25 cellular contexts compared by ENCODE assay signal in the genomic region with DNA sequence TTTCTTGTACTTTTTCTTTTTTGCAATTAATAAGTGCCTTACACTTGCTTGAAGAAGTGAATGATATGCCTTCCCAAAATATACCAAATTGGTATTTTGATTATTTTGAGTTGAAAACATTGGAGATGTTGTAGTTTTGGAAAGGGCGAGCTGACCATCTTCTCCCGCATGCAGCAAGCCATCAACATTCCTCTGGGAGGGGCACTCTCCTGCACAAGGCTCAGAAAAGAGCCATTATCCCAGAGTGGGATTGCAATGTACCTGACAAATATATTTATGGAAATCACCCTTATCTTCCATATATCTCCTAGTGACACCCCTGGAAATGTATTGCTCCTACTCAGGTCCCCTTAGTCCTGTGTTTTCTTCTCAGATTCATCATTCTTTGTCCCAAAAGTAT. TPM values are rescaled to one million over a fixed set of nuclear protein-coding genes. Genes with fewer than 3 reads are reported as not detected.
DNase-seq lines count a peak whose midpoint lies in the region; FAIRE-seq and TF ChIP-seq lines count a peak whose summit lies in the region.
"Had no signal": no experiment of that assay in that cellular context is flagged by ENCODE, and none has a peak within 500 bp of the region (broad histone marks: within the 10 kb centered on the region; RNA-seq: fewer than 3 reads in every experiment).

No MANE protein-coding gene starts in this region.

- POLR2A ChIA-PET in Caco-2 (lab: Charles Lee) (no interaction called here), H1 (lab: Charles Lee; ENCODE audit: partially characterized antibody) (interaction anchor here (1.4 to 1.6 kb wide), 2 partner anchors 16 to 74 kb away, joined by 3 read pairs; no protein-coding TSS in a partner anchor)

- 57% methylated on average over 2 of the region's 2 CpGs; no CpG with 5 or more reads in 1 of the 2 experiments for WGBS in H1 (ENCODE audit: extremely low coverage in 1 of 2, insufficient coverage in 1 of 2, insufficient read length in 1 of 2, insufficient replicate concordance in 2 of 2, low coverage in 1 of 2, low lambda C conversion rate in 2 of 2, missing lambda C conversion rate in 1 of 2), 2 experiments

- no peak overlapping the region for H3K27ac ChIP-seq in H1 (ENCODE audit: low read depth, low read length)
- H3K27ac ChIP-seq: 22Rv1; A549; BLaER1 treated with 17β-estradiol and CSF1 and Interleukin-3, amounts not matched to agents 10 nM and 100 nM; C4-2B had no signal

- CTCF ChIA-PET in Caco-2 (lab: Charles Lee) (no interaction called here), H1 (lab: Charles Lee; ENCODE audit: partially characterized antibody) (interaction anchor here (0.6 to 1.7 kb wide), 2 partner anchors 17 to 63 kb away, joined by 3 to 4 read pairs; no protein-coding TSS in a partner anchor)

- no peak overlapping the region for H2BK15ac ChIP-seq in H1 (ENCODE audit: low read length)

- H4K91ac ChIP-seq in H1 (replicated peaks; ENCODE audit: insufficient read length, low read length), result no peak overlapping the region

- no peak overlapping the region for H4K8ac ChIP-seq in H1 (ENCODE audit: extremely low read depth, insufficient read depth, low read length)

- H3K4me1 Mint-ChIP-seq in Caco-2 (ENCODE audit: low read depth, unreplicated experiment), result peaks cover 14% of the 10 kb centered on the region
- H3K4me1 Mint-ChIP-seq: B cell had no signal

- in situ Hi-C loops in HAP-1 (cut with MboI; ENCODE audit: low sequenced_read_pairs), result no loop called here

- H2BK12ac ChIP-seq in H1 (ENCODE audit: low read depth, low read length), result no peak overlapping the region

- no peak for TF ChIP-seq EP300 in H1 (IDR thresholded peaks at IDR 0.05; ENCODE audit: borderline replicate concordance in 1 of 2, low read depth in 2 of 2, low read length in 2 of 2)

- H3K36me3 Mint-ChIP-seq in Caco-2 (ENCODE audit: insufficient read depth, unreplicated experiment), result no peaks in the 10 kb centered on the region
- H3K36me3 Mint-ChIP-seq: CD8-positive, alpha-beta T cell had no signal

- no peak overlapping the region for H3K9ac ChIP-seq in H1 (replicated peaks in 1 of 4; ENCODE audit: extremely low read depth in 1 of 4, low read depth in 3 of 4, low read length in 3 of 4)
- H3K9ac ChIP-seq: BLaER1 treated with 17β-estradiol and CSF1 and Interleukin-3, amounts not matched to agents 10 nM and 100 nM had no signal

- H3K4me3 ChIP-seq in Caco-2 (ENCODE audit: low read depth, low read length) (no peak overlapping the region), H7 (ENCODE audit: insufficient read depth, low read depth, low read length) (no peak overlapping the region), H1 (ENCODE audit: extremely low read depth in 1 of 4, insufficient read depth in 2 of 4, low read depth in 3 of 4, low read length in 4 of 4) (no peak overlapping the region), HAP-1 (no peak overlapping the region)
- H3K4me3 ChIP-seq: A549; BLaER1 treated with 17β-estradiol and CSF1 and Interleukin-3, amounts not matched to agents 10 nM and 100 nM; GM12878 had no signal

- H3K23ac ChIP-seq in H1 (ENCODE audit: insufficient read length), result no peak overlapping the region

- H3K4ac ChIP-seq in H1 (replicated peaks; ENCODE audit: insufficient read length, low read depth, low read length), result no peak overlapping the region

- H3K79me1 ChIP-seq in H1 (ENCODE audit: low read depth, low read length), result no peaks in the 10 kb centered on the region

- H4K5ac ChIP-seq in H1 (ENCODE audit: insufficient read length, low read depth, low read length), result no peak overlapping the region

- TF ChIP-seq CTCF in Caco-2 (IDR thresholded peaks at IDR 0.05; ENCODE audit: insufficient read depth in 1 of 2, low read depth in 1 of 2, low read length in 1 of 2, severe bottlenecking in 1 of 2, unreplicated experiment in 1 of 2) (no peak), H1 (IDR thresholded peaks at IDR 0.05; ENCODE audit: control extremely low read depth in 1 of 3, insufficient read depth in 1 of 3, low read depth in 1 of 3, low read length in 3 of 3) (no peak)

- H2BK120ac ChIP-seq in H1 (replicated peaks; ENCODE audit: low read depth, low read length), result no peak overlapping the region

- no peak overlapping the region for H3K4me3 Mint-ChIP-seq in Caco-2 (ENCODE audit: unreplicated experiment)
- H3K4me3 Mint-ChIP-seq: B cell; CD4-positive, alpha-beta T cell; CD8-positive, alpha-beta T cell had no signal

- no peak for TF ChIP-seq RAD21 in H1 (IDR thresholded peaks at IDR 0.05 in 1 of 2, conservative IDR thresholded peaks at IDR 0.05 in 1 of 2; ENCODE audit: low read depth in 2 of 2, low read length in 2 of 2)

- H3K9me3 ChIP-seq in Caco-2 (no peaks in the 10 kb centered on the region), H1 (ENCODE audit: insufficient read depth in 2 of 2, low read depth in 1 of 2, low read length in 1 of 2) (no peaks in the 10 kb centered on the region), HAP-1 (no peaks in the 10 kb centered on the region)
- H3K9me3 ChIP-seq: A549; BLaER1 treated with 17β-estradiol and CSF1 and Interleukin-3, amounts not matched to agents 10 nM and 100 nM had no signal

- no peaks in the 10 kb centered on the region for H3K9me3 Mint-ChIP-seq in Caco-2 (ENCODE audit: unreplicated experiment)
- H3K9me3 Mint-ChIP-seq: CD4-positive, alpha-beta T cell; CD8-positive, alpha-beta T cell had no signal

- H3K36me3 ChIP-seq in Caco-2 (ENCODE audit: control insufficient read depth, insufficient read depth, low read length), result no peaks in the 10 kb centered on the region
- no peaks in the 10 kb centered on the region for H3K36me3 ChIP-seq in H7 (replicated peaks; ENCODE audit: control insufficient read depth, insufficient read depth, low read length)
- H3K36me3 ChIP-seq in H1 (ENCODE audit: control insufficient read depth in 2 of 4, insufficient read depth in 4 of 4, low read length in 3 of 4), result no peaks in the 10 kb centered on the region
- no peaks in the 10 kb centered on the region for H3K36me3 ChIP-seq in HAP-1 (replicated peaks)
- H3K36me3 ChIP-seq: BLaER1 treated with 17β-estradiol and CSF1 and Interleukin-3, amounts not matched to agents 10 nM and 100 nM had no signal

- no peak overlapping the region for H3K14ac ChIP-seq in H1 (ENCODE audit: insufficient read length)

- H3K79me2 ChIP-seq in H1 (ENCODE audit: control insufficient read depth in 1 of 2, insufficient read depth in 2 of 2, low read length in 2 of 2), result no peaks in the 10 kb centered on the region

- H4K20me1 ChIP-seq in H1 (replicated peaks in 1 of 2; ENCODE audit: control insufficient read depth in 1 of 2, insufficient read depth in 2 of 2, low read length in 2 of 2), result no peaks in the 10 kb centered on the region
- H4K20me1 ChIP-seq: BLaER1 treated with 17β-estradiol and CSF1 and Interleukin-3, amounts not matched to agents 10 nM and 100 nM had no signal

- peaks cover 11% of the 10 kb centered on the region for H3K4me1 ChIP-seq in Caco-2
- no peaks in the 10 kb centered on the region for H3K4me1 ChIP-seq in H1 (replicated peaks in 1 of 4; ENCODE audit: control insufficient read depth in 3 of 4, insufficient read depth in 4 of 4, low read length in 3 of 4)
- H3K4me1 ChIP-seq in HAP-1, result no peaks in the 10 kb centered on the region
- H3K4me1 ChIP-seq: A549; BLaER1 treated with 17β-estradiol and CSF1 and Interleukin-3, amounts not matched to agents 10 nM and 100 nM had no signal

- H3K23me2 ChIP-seq in H1 (ENCODE audit: low read depth, low read length), result no peaks in the 10 kb centered on the region

- TF ChIP-seq POLR2A in H1 (IDR thresholded peaks at IDR 0.05; ENCODE audit: control extremely low read depth in 1 of 2, low read depth in 2 of 2, low read length in 2 of 2), result no peak

- no peak overlapping the region for H3K4me2 ChIP-seq in H1 (ENCODE audit: insufficient read depth in 1 of 2, low read depth in 2 of 2, low read length in 2 of 2)
- H3K4me2 ChIP-seq: A549; BLaER1 treated with 17β-estradiol and CSF1 and Interleukin-3, amounts not matched to agents 10 nM and 100 nM had no signal

- no peak overlapping the region for H2AFZ ChIP-seq in H1 (ENCODE audit: low read length)

- no peak for DNase-seq in Caco-2
- peak; percentile 37 for DNase-seq in H7
- DNase-seq in H1 (ENCODE audit: low read depth in 1 of 2, low spot score in 2 of 2), result no peak
- DNase-seq in iPS-NIHi7 (ENCODE audit: extremely low spot score), result peak; percentile 18
- no peak for DNase-seq in HAP-1 (ENCODE audit: low spot score in 2 of 2)
- DNase-seq in HT-29 (ENCODE audit: low spot score), result no peak
- no peak for DNase-seq in SHP77 treated with DMSO at 0.1 percent for 48 hours (lab: John Stamatoyannopoulos, UW)
- DNase-seq: AML-193; CD4-positive, alpha-beta T cell; CD8-positive, alpha-beta T cell; DMS 273 treated with DMSO at 0.1 percent for 48 hours; DMS153; DMS53; DMS79; DND-41; EL; GDM1 had no signal

- H3K56ac ChIP-seq in H1 (replicated peaks; ENCODE audit: insufficient read length, low read depth, low read length), result no peak overlapping the region

- H2BK20ac ChIP-seq in H1 (ENCODE audit: low read length), result no peak overlapping the region

- no peak overlapping the region for H2AK5ac ChIP-seq in H1 (ENCODE audit: low read depth, low read length)

- H3K27ac Mint-ChIP-seq in Caco-2 (ENCODE audit: unreplicated experiment), result peak overlapping the region; percentile 84
- H3K27ac Mint-ChIP-seq: B cell; CD4-positive, alpha-beta T cell; CD8-positive, alpha-beta T cell had no signal

- no TSS peak for BruUV-seq in Caco-2 (replicated peaks; lab: Mats Ljungman, UMichigan)

- H3K27me3 ChIP-seq in Caco-2 (replicated peaks; ENCODE audit: control insufficient read depth, insufficient read depth, low read length) (no peaks in the 10 kb centered on the region), H7 (ENCODE audit: control insufficient read depth, insufficient read depth, low read length) (no peaks in the 10 kb centered on the region), H1 (replicated peaks in 1 of 4; ENCODE audit: control insufficient read depth in 3 of 4, extremely low read depth in 1 of 4, insufficient read depth in 3 of 4, low read length in 3 of 4) (no peaks in the 10 kb centered on the region; a peak in 1 of 7 replicates), HAP-1 (ENCODE audit: low read depth) (no peaks in the 10 kb centered on the region)
- H3K27me3 ChIP-seq: BLaER1 treated with 17β-estradiol and CSF1 and Interleukin-3, amounts not matched to agents 10 nM and 100 nM had no signal

- H3K18ac ChIP-seq in H1 (ENCODE audit: extremely low read depth, low read length), result no peak overlapping the region

- FAIRE-seq in H1 (lab: Jason Lieb, UNC), result no peak
- FAIRE-seq: A549, GM12878, GM12892, GM18507 had no signal

- no peaks in the 10 kb centered on the region for H3K27me3 Mint-ChIP-seq in Caco-2 (ENCODE audit: insufficient read depth, unreplicated experiment)
- H3K27me3 Mint-ChIP-seq: CD4-positive, alpha-beta T cell had no signal

- intact Hi-C loops in Caco-2 (cut with micrococcal nuclease; ENCODE audit: unreplicated experiment), result no loop called here

- H2BK5ac ChIP-seq in H1 (ENCODE audit: low read depth, low read length), result no peak overlapping the region

RNA-seq across cellular contexts. Expression of gene PNRC1, which starts 22.8 kb away (rescaled TPM):
- 42.1 and 45.1 TPM in 2 replicates for total RNA-seq in Caco-2 (2022)
- 12.7 and 21.5 TPM in 2 replicates for total RNA-seq in H7 (2014; rRNA removed; shearing (Covaris generic))
- total RNA-seq in H1 (2021; fragmentation: NEBNext Ultra II Directional; extraction: Animal tissue kit (Norgen Biotek cat#: 25700)), result 48.5 and 50.2 TPM in 2 replicates
- polyA plus RNA-seq in H1 (2011; rRNA removed), result 6.3 and 8.2 TPM in 2 replicates
- 6.7 TPM for polyA plus RNA-seq in H1 (2011; cell fraction: cytosol; rRNA removed)
- 8.1 TPM for polyA plus RNA-seq in H1 (2011; cell fraction: nucleus; rRNA removed)
- 13.9 to 25.1 TPM (median 17.9 TPM) in 4 replicates for polyA plus RNA-seq in H1 (2012, experiment 1 of 2)
- polyA plus RNA-seq in H1 (2012, experiment 2 of 2), result 12.5 TPM
- polyA plus RNA-seq in H1 (2013, experiment 1 of 2), result 19.2 TPM
- 17.2 TPM for polyA plus RNA-seq in H1 (2013, experiment 2 of 2)
- polyA minus RNA-seq in H1 (2011; rRNA and poly(A)+ RNA removed), result 5.6 and 9.4 TPM in 2 replicates
- 24.0 TPM for polyA minus RNA-seq in H1 (2011; cell fraction: cytosol; rRNA and poly(A)+ RNA removed)
- 35.3 TPM for polyA minus RNA-seq in H1 (2011; cell fraction: nucleus; rRNA and poly(A)+ RNA removed)
- 17.8 and 19.4 TPM in 2 replicates for total RNA-seq in HT-29 (2014; rRNA removed; shearing (Covaris generic))

Comparison
In these comparisons a context has a peak if more than half of its experiments do, and no peak if none do; other contexts are left out.
1. DNase-seq: peak in H7 (single experiment) and iPS-NIHi7 (single experiment); none in Caco-2 (0 of 2), H1 (0 of 2), HAP-1 (0 of 2), HT-29 (single experiment) and SHP77 treated with DMSO at 0.1 percent for 48 hours (single experiment).